ENCODE assay signal across 15 cellular contexts in the genomic region with DNA sequence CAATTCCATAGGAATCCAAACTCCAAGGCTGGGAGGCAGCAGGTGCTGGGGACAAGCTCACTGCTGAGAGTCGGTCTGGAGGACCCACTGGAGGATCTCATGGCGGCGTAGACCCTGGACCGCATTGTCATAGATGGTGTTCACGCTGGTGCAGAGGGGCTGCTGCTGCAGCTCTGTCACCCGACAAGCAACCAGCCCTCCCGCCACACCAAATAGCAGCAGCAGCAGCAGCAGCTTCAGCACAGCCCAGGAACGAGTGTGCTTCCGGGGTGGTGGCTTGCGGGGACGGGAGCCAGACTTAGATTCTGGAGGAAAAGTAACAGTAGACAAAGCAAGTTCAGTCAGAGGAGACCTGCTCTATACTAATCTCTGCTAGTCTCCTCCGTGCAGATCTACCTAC. TPM values are rescaled to one million over a fixed set of nuclear protein-coding genes. Genes with fewer than 3 reads are reported as not detected.
DNase-seq lines count a peak whose midpoint lies in the region; ATAC-seq, FAIRE-seq and TF ChIP-seq lines count a peak whose summit lies in the region.
"Had no signal": no experiment of that assay in that cellular context is flagged by ENCODE, and none has a peak within 500 bp of the region (broad histone marks: within the 10 kb centered on the region; RNA-seq: fewer than 3 reads in every experiment).

No MANE protein-coding gene starts in this region.

- in situ Hi-C loops in GM12878 (cut with MboI) = no loop called here

- no peaks in the 10 kb centered on the region for H3K79me2 ChIP-seq in GM12878 (ENCODE audit: control insufficient read depth, insufficient read depth, low read length)

- TF ChIP-seq POLR2A in GM12878 (IDR thresholded peaks at IDR 0.05; ENCODE audit: low read depth, low read length) (peak; percentile 45), spleen (IDR thresholded peaks at IDR 0.05) (no peak)

- H3K4me3 ChIP-seq in GM12878 = no peak overlapping the region
- H3K4me3 ChIP-seq in spleen = no peak overlapping the region
- H3K4me3 ChIP-seq in kidney (ENCODE audit: low read length in 2 of 2) = no peak overlapping the region
- H3K4me3 ChIP-seq: A549, GM23248 had no signal

- H3K36me3 ChIP-seq in GM12878 (ENCODE audit: control insufficient read depth in 2 of 2, insufficient read depth in 2 of 2, low read length in 1 of 2) = peaks cover 36 to 42% of the 10 kb centered on the region in 2 experiments
- peaks cover 15 to 94% (median 80%) of the 10 kb centered on the region in 6 donors for H3K36me3 ChIP-seq in spleen
- peaks cover 32 to 58% of the 10 kb centered on the region in 2 donors for H3K36me3 ChIP-seq in kidney (ENCODE audit: control insufficient read depth in 1 of 2, insufficient read depth in 2 of 2, low read length in 2 of 2)

- H2AFZ ChIP-seq in GM12878 (ENCODE audit: control insufficient read depth, low read depth, low read length) = no peak overlapping the region
- H2AFZ ChIP-seq: GM23248 had no signal

- no peak for ATAC-seq in GM12878
- ATAC-seq: A549, HCT116 had no signal

- no peak for TF ChIP-seq CTCF in VCaP (conservative IDR thresholded peaks at IDR 0.05)
- TF ChIP-seq CTCF in GM12878 (IDR thresholded peaks at IDR 0.05 in 2 of 3, conservative IDR thresholded peaks at IDR 0.05 in 1 of 3; ENCODE audit: control insufficient read depth in 2 of 3, extremely low read depth in 1 of 3, insufficient read depth in 1 of 3, low read depth in 3 of 3, low read length in 3 of 3) = no peak
- no peak for TF ChIP-seq CTCF in spleen (IDR thresholded peaks at IDR 0.05 in 8 of 11, conservative IDR thresholded peaks at IDR 0.05 in 3 of 11)
- no peak for TF ChIP-seq CTCF in kidney (IDR thresholded peaks at IDR 0.05; ENCODE audit: borderline replicate concordance, extremely low read depth, insufficient read depth)

- H3K4me1 ChIP-seq in GM12878 (ENCODE audit: control insufficient read depth, insufficient read depth, low read length) (no peaks in the 10 kb centered on the region), spleen (no peaks in the 10 kb centered on the region), kidney (ENCODE audit: control insufficient read depth in 1 of 2, insufficient read depth in 1 of 2, low read depth in 1 of 2, low read length in 2 of 2) (no peaks in the 10 kb centered on the region)
- H3K4me1 ChIP-seq: A549, BE2C had no signal

- H3K27ac ChIP-seq in VCaP = peak overlapping the region; percentile 70
- H3K27ac ChIP-seq in GM12878 (ENCODE audit: control insufficient read depth, insufficient read depth) = no peak overlapping the region
- H3K27ac ChIP-seq in spleen = no peak overlapping the region
- H3K27ac ChIP-seq in kidney (ENCODE audit: low read depth in 2 of 2, low read length in 2 of 2) = no peak overlapping the region
- H3K27ac ChIP-seq: A549, C4-2B, GM23248, HL-60 had no signal

- RAD21 ChIA-PET in GM12878 (lab: Charles Lee; ENCODE audit: unreplicated experiment) = no interaction called here

- POLR2A ChIA-PET in GM12878 (lab: Charles Lee) = interaction anchor here (0.6 kb wide), 1 partner anchor 83 kb away, joined by 4 read pairs; no protein-coding TSS in a partner anchor

- DNase-seq in GM12878 (ENCODE audit: low read depth, low spot score) (no peak), spleen (peak; percentile 42), kidney (no peak)
- no peak for DNase-seq in stimulated activated CD4-positive, alpha-beta T cell treated with anti-CD3 and anti-CD28 coated beads, Interleukin-2, amount 100 ng/mL, for 48 hours
- DNase-seq: BE2C; CD4-positive, alpha-beta memory T cell; DMS79; GM23248 had no signal

- no TSS peak for BruUV-seq in GM12878 (replicated peaks; lab: Mats Ljungman, UMichigan)

- TF ChIP-seq EP300 in GM12878 (IDR thresholded peaks at IDR 0.05; ENCODE audit: borderline replicate concordance in 1 of 2, control insufficient read depth in 1 of 2, low read depth in 2 of 2, low read length in 2 of 2) = no peak

- H3K9ac ChIP-seq in GM12878 (ENCODE audit: control insufficient read depth, insufficient read depth, low read length) = no peak overlapping the region
- no peak overlapping the region for H3K9ac ChIP-seq in kidney (ENCODE audit: low read length in 2 of 2)
- H3K9ac ChIP-seq: GM23248 had no signal

- H3K4me2 ChIP-seq in GM12878 (ENCODE audit: control insufficient read depth, insufficient read depth) = no peak overlapping the region
- H3K4me2 ChIP-seq: A549 had no signal

- CTCF ChIA-PET in GM12878 (lab: Yijun Ruan, JAX) = interaction anchor here (3.8 kb wide), 1 partner anchor 14 kb away, joined by 25 read pairs; a partner anchor contains a TSS

- no peak for FAIRE-seq in GM12878 (lab: Jason Lieb, UNC)
- no peak for FAIRE-seq in kidney (lab: Jason Lieb, UNC)
- FAIRE-seq: A549, GM12891, H54 had no signal

- intact Hi-C loops in GM12878 (cut with micrococcal nuclease; ENCODE audit: unreplicated experiment) (no loop called here), spleen (cut with DNase I; ENCODE audit: low total_unique reads) (no loop called here), kidney (cut with DNase I) (no loop called here)

- TF ChIP-seq RAD21 in GM12878 (IDR thresholded peaks at IDR 0.05; ENCODE audit: insufficient read depth, low read depth, low read length) = no peak

- SMC1A ChIA-PET in GM12878 (lab: Charles Lee; ENCODE audit: uncharacterized antibody, unreplicated experiment) = no interaction called here

- H4K20me1 ChIP-seq in GM12878 (ENCODE audit: control insufficient read depth, insufficient read depth) = no peaks in the 10 kb centered on the region

- H3K9me3 ChIP-seq in GM12878 (replicated peaks; ENCODE audit: control insufficient read depth, insufficient read depth, low read length) (no peaks in the 10 kb centered on the region), spleen (no peaks in the 10 kb centered on the region), kidney (ENCODE audit: control insufficient read depth in 1 of 2, low read length in 2 of 2) (no peaks in the 10 kb centered on the region)
- H3K9me3 ChIP-seq: A549, BE2C had no signal

- 88% methylated on average over 12 of the region's 12 CpGs for WGBS in GM12878 (ENCODE audit: insufficient coverage, insufficient replicate concordance, low lambda C conversion rate, missing lambda C conversion rate)
- 94 to 98% (median 95%) methylated on average over 10 to 12 of the region's 12 CpGs for WGBS in spleen, 5 donors

- H3K27me3 ChIP-seq in GM12878 (replicated peaks in 1 of 2; ENCODE audit: control insufficient read depth in 2 of 2, insufficient read depth in 2 of 2, low read length in 1 of 2) (no peaks in the 10 kb centered on the region), spleen (replicated peaks in 1 of 7) (no peaks in the 10 kb centered on the region)
- H3K27me3 ChIP-seq: BE2C had no signal

RNA-seq across cellular contexts. Expression of a gene that starts 9.9 kb away (rescaled TPM):
- 21.7 and 26.6 TPM in 2 replicates for total RNA-seq in GM12878 (2013; cell fraction: nucleolus; rRNA removed)
- total RNA-seq in GM12878 (2014; rRNA removed) (17.7 and 19.7 TPM in 2 replicates), GM12878 (2014; rRNA removed; fragmentation: Illumina TruSeq; extraction: Trizol) (18.1 and 20.6 TPM in 2 replicates), GM12878 (2021) (16.8 and 20.8 TPM in 2 replicates), spleen (1 to 10 TPM in 6 of 7 donors, under 1 TPM in 1; 0.66 to 3.6 (median 1.9) TPM), kidney (1.0 TPM)
- 10.7 TPM for polyA plus RNA-seq in GM12878 (2011; ENCODE audit: low read depth)
- polyA plus RNA-seq in GM12878 (2011; rRNA removed) (31.3 and 31.8 TPM in 2 replicates), GM12878 (2014; fragmentation: Illumina TruSeq; extraction: Trizol) (23.2 and 26.9 TPM in 2 replicates), GM12878 (2014; fragmentation: Nextera tagmentation; extraction: Ambion mirVana) (10 to 100 TPM; 13.8 to 16.7 TPM), GM12878 (2014; rRNA removed) (22.9 and 23.7 TPM in 2 replicates), GM12878 (2016; fragmentation: Nextera tagmentation; extraction: Ambion mirVana) (10 to 100 TPM; 32.6 to 40.5 TPM), spleen (1 to 10 TPM; 1.1 to 3.0 (median 1.9) TPM), kidney (ENCODE audit: insufficient read depth, low read depth, low replicate concordance) (not detected)
- 22.9 and 24.6 TPM in 2 replicates for polyA plus RNA-seq in GM12878 (2011; cell fraction: cytosol; rRNA removed)
- polyA plus RNA-seq in GM12878 (2011; cell fraction: nucleus; rRNA removed) = 95.0 and 154 TPM in 2 replicates
- polyA plus RNA-seq in GM12878 (2012) = 20.0 and 25.2 TPM in 2 replicates
- 14.3 and 16.9 TPM in 2 replicates for polyA minus RNA-seq in GM12878 (2011; rRNA and poly(A)+ RNA removed)
- polyA minus RNA-seq in GM12878 (2011; cell fraction: cytosol; rRNA and poly(A)+ RNA removed) = 4.4 and 5.9 TPM in 2 replicates
- polyA minus RNA-seq in GM12878 (2011; cell fraction: nucleus; rRNA and poly(A)+ RNA removed) = 11.7 and 13.2 TPM in 2 replicates

RNA-seq across cellular contexts. Expression of a gene that starts 9.9 kb away (rescaled TPM):
- total RNA-seq in GM12878 (2013; cell fraction: nucleolus; rRNA removed) = 42.6 and 54.2 TPM in 2 replicates
- total RNA-seq in GM12878 (2014; rRNA removed) (79.4 and 88.6 TPM in 2 replicates), GM12878 (2014; rRNA removed; fragmentation: Illumina TruSeq; extraction: Trizol) (104 TPM in 2 replicates), GM12878 (2021) (83.0 and 87.9 TPM in 2 replicates), spleen (10 to 100 TPM; 26.4 to 40.7 (median 34.0) TPM), kidney (54.0 TPM)
- polyA plus RNA-seq in GM12878 (2011; ENCODE audit: low read depth) = 68.9 TPM
- polyA plus RNA-seq in GM12878 (2011; rRNA removed) (109 and 154 TPM in 2 replicates), GM12878 (2014; fragmentation: Illumina TruSeq; extraction: Trizol) (95.2 and 101 TPM in 2 replicates), GM12878 (2014; fragmentation: Nextera tagmentation; extraction: Ambion mirVana) (100 to 1,000 TPM; 380 to 390 TPM), GM12878 (2014; rRNA removed) (102 and 109 TPM in 2 replicates), GM12878 (2016; fragmentation: Nextera tagmentation; extraction: Ambion mirVana) (100 to 1,000 TPM; 224 to 244 TPM), spleen (100 to 1,000 TPM in 1 of 3 donors, 10 to 100 TPM in 2; 85.3 to 102 (median 92.8) TPM), kidney (ENCODE audit: insufficient read depth, low read depth, low replicate concordance) (227 TPM)
- 185 and 201 TPM in 2 replicates for polyA plus RNA-seq in GM12878 (2011; cell fraction: cytosol; rRNA removed)
- polyA plus RNA-seq in GM12878 (2011; cell fraction: nucleus; rRNA removed) = 74.8 and 78.7 TPM in 2 replicates
- 52.5 and 54.3 TPM in 2 replicates for polyA plus RNA-seq in GM12878 (2012)
- polyA minus RNA-seq in GM12878 (2011; rRNA and poly(A)+ RNA removed) = 80.9 and 89.4 TPM in 2 replicates
- polyA minus RNA-seq in GM12878 (2011; cell fraction: cytosol; rRNA and poly(A)+ RNA removed) = 18.0 and 19.5 TPM in 2 replicates
- 29.4 and 44.1 TPM in 2 replicates for polyA minus RNA-seq in GM12878 (2011; cell fraction: nucleus; rRNA and poly(A)+ RNA removed)

RNA-seq across cellular contexts. Expression of a gene that starts 14.4 kb away (rescaled TPM):
- total RNA-seq in GM12878 (2013; cell fraction: nucleolus; rRNA removed) = 44.7 and 47.5 TPM in 2 replicates
- total RNA-seq in GM12878 (2014; rRNA removed) (64.3 and 72.4 TPM in 2 replicates), GM12878 (2014; rRNA removed; fragmentation: Illumina TruSeq; extraction: Trizol) (49.2 and 54.2 TPM in 2 replicates), GM12878 (2021) (79.2 and 82.2 TPM in 2 replicates), spleen (10 to 100 TPM; 38.9 to 71.3 (median 47.0) TPM), kidney (61.7 TPM)
- 37.4 TPM for polyA plus RNA-seq in GM12878 (2011; ENCODE audit: low read depth)
- polyA plus RNA-seq in GM12878 (2011; rRNA removed) (34.1 and 53.4 TPM in 2 replicates), GM12878 (2014; fragmentation: Illumina TruSeq; extraction: Trizol) (59.2 and 70.4 TPM in 2 replicates), GM12878 (2014; fragmentation: Nextera tagmentation; extraction: Ambion mirVana) (10 to 100 TPM in 1 of 2 experiments, 1 to 10 TPM in 1; 8.8 to 17.9 TPM), GM12878 (2014; rRNA removed) (55.7 and 63.3 TPM in 2 replicates), GM12878 (2016; fragmentation: Nextera tagmentation; extraction: Ambion mirVana) (10 to 100 TPM; 75.5 to 81.2 TPM), spleen (10 to 100 TPM; 12.5 to 23.6 (median 18.8) TPM), kidney (ENCODE audit: insufficient read depth, low read depth, low replicate concordance) (37.0 TPM)
- 40.1 and 42.1 TPM in 2 replicates for polyA plus RNA-seq in GM12878 (2011; cell fraction: cytosol; rRNA removed)
- polyA plus RNA-seq in GM12878 (2011; cell fraction: nucleus; rRNA removed) = 34.9 and 44.1 TPM in 2 replicates
- polyA plus RNA-seq in GM12878 (2012) = 43.8 and 56.7 TPM in 2 replicates
- 53.7 and 74.0 TPM in 2 replicates for polyA minus RNA-seq in GM12878 (2011; rRNA and poly(A)+ RNA removed)
- polyA minus RNA-seq in GM12878 (2011; cell fraction: cytosol; rRNA and poly(A)+ RNA removed) = 17.4 and 25.3 TPM in 2 replicates
- polyA minus RNA-seq in GM12878 (2011; cell fraction: nucleus; rRNA and poly(A)+ RNA removed) = 22.2 and 37.4 TPM in 2 replicates

RNA-seq across cellular contexts. Expression of a gene that starts 37.0 kb away (rescaled TPM):
- total RNA-seq in GM12878 (2013; cell fraction: nucleolus; rRNA removed) = 47.5 and 54.0 TPM in 2 replicates
- 19.0 and 20.6 TPM in 2 replicates for total RNA-seq in GM12878 (2014; rRNA removed)
- 5.9 and 7.2 TPM in 2 replicates for total RNA-seq in GM12878 (2014; rRNA removed; fragmentation: Illumina TruSeq; extraction: Trizol)
- 19.0 and 20.1 TPM in 2 replicates for total RNA-seq in GM12878 (2021)
- 3.8 TPM for polyA plus RNA-seq in GM12878 (2011; ENCODE audit: low read depth)
- 7.6 and 17.0 TPM in 2 replicates for polyA plus RNA-seq in GM12878 (2011; rRNA removed)
- 16.8 and 25.9 TPM in 2 replicates for polyA plus RNA-seq in GM12878 (2011; cell fraction: cytosol; rRNA removed)
- polyA plus RNA-seq in GM12878 (2011; cell fraction: nucleus; rRNA removed) = 49.6 and 54.4 TPM in 2 replicates
- 10.1 and 10.7 TPM in 2 replicates for polyA plus RNA-seq in GM12878 (2012)
- 1.9 and 5.8 TPM in 2 replicates for polyA plus RNA-seq in GM12878 (2014; fragmentation: Illumina TruSeq; extraction: Trizol)
- polyA plus RNA-seq in GM12878 (2014; fragmentation: Nextera tagmentation; extraction: Ambion mirVana) = 1 to 10 TPM in 1 of 2 experiments, under 1 TPM in 1; 0.82 to 1.5 TPM
- polyA plus RNA-seq in GM12878 (2014; rRNA removed) = 15.3 and 17.9 TPM in 2 replicates
- polyA plus RNA-seq in GM12878 (2016; fragmentation: Nextera tagmentation; extraction: Ambion mirVana) = 10 to 100 TPM; 11.2 to 14.7 TPM
- 19.5 and 36.3 TPM in 2 replicates for polyA minus RNA-seq in GM12878 (2011; rRNA and poly(A)+ RNA removed)
- 15.2 and 16.1 TPM in 2 replicates for polyA minus RNA-seq in GM12878 (2011; cell fraction: cytosol; rRNA and poly(A)+ RNA removed)
- polyA minus RNA-seq in GM12878 (2011; cell fraction: nucleus; rRNA and poly(A)+ RNA removed) = 13.2 and 20.3 TPM in 2 replicates
- 10 to 100 TPM; 17.9 to 27.3 (median 23.3) TPM for total RNA-seq in spleen
- polyA plus RNA-seq in spleen = 10 to 100 TPM; 10.0 to 19.1 (median 14.2) TPM
- total RNA-seq in kidney = 30.0 TPM
- polyA plus RNA-seq in kidney (ENCODE audit: insufficient read depth, low read depth, low replicate concordance) = 21.2 TPM

RNA-seq across cellular contexts. Expression of a gene that starts 43.1 kb away (rescaled TPM):
- 78.0 and 93.4 TPM in 2 replicates for total RNA-seq in GM12878 (2013; cell fraction: nucleolus; rRNA removed)
- total RNA-seq in GM12878 (2014; rRNA removed) (22.5 and 25.1 TPM in 2 replicates), GM12878 (2014; rRNA removed; fragmentation: Illumina TruSeq; extraction: Trizol) (17.4 and 18.7 TPM in 2 replicates), GM12878 (2021) (28.5 and 32.8 TPM in 2 replicates), spleen (10 to 100 TPM; 28.3 to 48.6 (median 41.9) TPM), kidney (44.4 TPM)
- 19.8 TPM for polyA plus RNA-seq in GM12878 (2011; ENCODE audit: low read depth)
- polyA plus RNA-seq in GM12878 (2011; rRNA removed) (11.7 and 13.2 TPM in 2 replicates), GM12878 (2014; fragmentation: Illumina TruSeq; extraction: Trizol) (15.5 and 20.9 TPM in 2 replicates), GM12878 (2014; fragmentation: Nextera tagmentation; extraction: Ambion mirVana) (10 to 100 TPM; 10.4 to 14.8 TPM), GM12878 (2014; rRNA removed) (22.4 and 24.9 TPM in 2 replicates), GM12878 (2016; fragmentation: Nextera tagmentation; extraction: Ambion mirVana) (1 to 10 TPM; 7.1 to 8.4 TPM), spleen (10 to 100 TPM; 21.7 to 50.0 (median 36.3) TPM), kidney (ENCODE audit: insufficient read depth, low read depth, low replicate concordance) (404 TPM)
- polyA plus RNA-seq in GM12878 (2011; cell fraction: cytosol; rRNA removed) = 11.9 and 13.3 TPM in 2 replicates
- 36.0 and 60.6 TPM in 2 replicates for polyA plus RNA-seq in GM12878 (2011; cell fraction: nucleus; rRNA removed)
- 20.5 and 23.0 TPM in 2 replicates for polyA plus RNA-seq in GM12878 (2012)
- 24.4 and 33.9 TPM in 2 replicates for polyA minus RNA-seq in GM12878 (2011; rRNA and poly(A)+ RNA removed)
- polyA minus RNA-seq in GM12878 (2011; cell fraction: cytosol; rRNA and poly(A)+ RNA removed) = 4.9 and 7.8 TPM in 2 replicates
- polyA minus RNA-seq in GM12878 (2011; cell fraction: nucleus; rRNA and poly(A)+ RNA removed) = 13.7 and 18.1 TPM in 2 replicates
